8 cellular contexts compared by ENCODE assay signal in genomic region chr17:80414508-80414802, GRCh38. TPM values are rescaled to one million over a fixed set of nuclear protein-coding genes. Genes with fewer than 3 reads are reported as not detected.
DNase-seq lines count a peak whose midpoint lies in the region; FAIRE-seq and TF ChIP-seq lines count a peak whose summit lies in the region.

No MANE protein-coding gene starts in this region.

- no peak for DNase-seq in AG04449 (ENCODE audit: low read depth, low spot score)
- peak; percentile 50 for DNase-seq in H9
- no peak for DNase-seq in right atrium auricular region (ENCODE audit: low spot score)
- peak; percentile 7 for DNase-seq in small intestine
- no peak for DNase-seq in Kasumi-1 (lab: John Stamatoyannopoulos, UW)
- no peak for DNase-seq in NCI-H2029 treated with DMSO at 0.1 percent for 48 hours (lab: John Stamatoyannopoulos, UW)
- no peak for DNase-seq in activated CD4-positive, alpha-beta T cell treated with anti-CD3 and anti-CD28 coated beads for 4 hours

- H3K4ac ChIP-seq in H9 (ENCODE audit: low read depth, low read length), result no peak overlapping the region

- H3K27ac ChIP-seq in H9 (ENCODE audit: insufficient read length, low read depth, low read length), result no peak overlapping the region
- H3K27ac ChIP-seq in VCaP, result peak overlapping the region; percentile 90; the same call in 1 of the 2 replicates
- H3K27ac ChIP-seq in right atrium auricular region, result peak overlapping the region; percentile 95
- peak overlapping the region in 1 of 2 donors; percentile 97 for H3K27ac ChIP-seq in small intestine (ENCODE audit: low read depth in 1 of 2, low read length in 1 of 2)

- TF ChIP-seq CTCF in AG04449 (IDR thresholded peaks at IDR 0.05; ENCODE audit: insufficient read depth, low read length, missing control alignments) (no peak), H9 (conservative IDR thresholded peaks at IDR 0.05) (no peak), VCaP (conservative IDR thresholded peaks at IDR 0.05) (no peak), right atrium auricular region (IDR thresholded peaks at IDR 0.05) (no peak)

- H2BK20ac ChIP-seq in H9 (ENCODE audit: low read depth, low read length, poor library complexity, severe bottlenecking), result no peak overlapping the region

- no peaks in the 10 kb centered on the region; the same call in 1 of the 2 replicates for H3K4me1 ChIP-seq in H9 (ENCODE audit: insufficient read depth, low read length)
- H3K4me1 ChIP-seq in right atrium auricular region, result peaks cover 0 to 30% of the 10 kb centered on the region in 2 donors
- peaks cover 0 to 3% of the 10 kb centered on the region in 2 donors for H3K4me1 ChIP-seq in small intestine (ENCODE audit: control insufficient read depth in 2 of 2, insufficient read depth in 1 of 2, low read depth in 1 of 2, low read length in 1 of 2)

- H3K9me3 ChIP-seq in H9 (ENCODE audit: control insufficient read depth, low read depth, low read length), result no peaks in the 10 kb centered on the region
- no peaks in the 10 kb centered on the region for H3K9me3 ChIP-seq in right atrium auricular region
- H3K9me3 ChIP-seq in small intestine (ENCODE audit: control insufficient read depth, low read depth), result no peaks in the 10 kb centered on the region

- peaks cover 2 to 12% (median 12%) of the 10 kb centered on the region in 3 experiments; a peak in 3 of 7 replicates for H3K36me3 Mint-ChIP-seq in H9 (ENCODE audit: insufficient read depth in 1 of 3, low read depth in 3 of 3)

- CTCF ChIA-PET in AG04449 (lab: Yijun Ruan, JAX), result interaction anchor here (4.5 kb wide), 1 partner anchor 12 kb away, joined by 32 read pairs; no protein-coding TSS in a partner anchor

- H3K27me3 ChIP-seq in H9 (ENCODE audit: insufficient read depth, low read length) (no peaks in the 10 kb centered on the region; the same call in 1 of the 2 replicates), right atrium auricular region (no peaks in the 10 kb centered on the region), small intestine (ENCODE audit: control insufficient read depth in 2 of 2, insufficient read depth in 2 of 2, low read length in 2 of 2) (no peaks in the 10 kb centered on the region)

- H2BK12ac ChIP-seq in H9 (ENCODE audit: insufficient read length, low read depth, low read length), result no peak overlapping the region

- H3K23ac ChIP-seq in H9 (ENCODE audit: insufficient read length, low read depth, low read length), result no peak overlapping the region

- no peak overlapping the region; the same call in 1 of the 2 replicates for H3K14ac ChIP-seq in H9 (ENCODE audit: insufficient read depth, low read length)

- H2BK15ac ChIP-seq in H9 (ENCODE audit: low read depth, low read length), result no peak overlapping the region

- peaks cover 9% of the 10 kb centered on the region for H3K23me2 ChIP-seq in H9 (ENCODE audit: insufficient read length, low read depth, low read length, poor library complexity, severe bottlenecking)

- no peaks in the 10 kb centered on the region; a peak in 1 of 5 replicates for H3K9me3 Mint-ChIP-seq in H9

- no peak overlapping the region for H4K5ac ChIP-seq in H9 (ENCODE audit: insufficient read length, low read depth, low read length)

- no peak overlapping the region for H3T11ph ChIP-seq in H9 (ENCODE audit: low read length)

- peak overlapping the region; percentile 99 for H3K4me3 ChIP-seq in AG04449 (ENCODE audit: low read depth, low read length)
- peak overlapping the region; percentile 70 to 93 for H3K4me3 ChIP-seq in right atrium auricular region
- peak overlapping the region; percentile 85 to 95 for H3K4me3 ChIP-seq in small intestine (ENCODE audit: low read depth in 1 of 2, low read length in 2 of 2)

- H3K4me1 Mint-ChIP-seq in H9, result peaks cover 10 to 16% of the 10 kb centered on the region in 2 experiments

- WGBS in H9 (ENCODE audit: extremely low coverage, insufficient read length, low lambda C conversion rate), result no CpG with 5 or more reads among the region's 15 CpGs
- 1 to 4% (median 1%) methylated on average over 15 of the region's 15 CpGs for WGBS in small intestine, 3 donors

- no peaks in the 10 kb centered on the region for H3K79me2 ChIP-seq in H9 (ENCODE audit: insufficient read depth, low read length)

- no peak overlapping the region; a peak in 1 of 7 replicates for H3K27ac Mint-ChIP-seq in H9

- H3K56ac ChIP-seq in H9 (ENCODE audit: insufficient read length, low read depth, low read length), result no peak overlapping the region

- no peak overlapping the region for H2AK5ac ChIP-seq in H9 (ENCODE audit: insufficient read length, low read length)

- H4K91ac ChIP-seq in H9 (ENCODE audit: insufficient read length, low read depth, low read length), result no peak overlapping the region

- POLR2A ChIA-PET in AG04449 (lab: Yijun Ruan, JAX), result interaction anchor here (1.0 kb wide), 1 partner anchor 325 kb away, joined by 3 read pairs; no protein-coding TSS in a partner anchor

- no peak overlapping the region for H2AFZ ChIP-seq in H9 (ENCODE audit: low read length)

- H3K18ac ChIP-seq in H9 (ENCODE audit: insufficient read length, low read depth, low read length), result no peak overlapping the region

- peaks cover 37% of the 10 kb centered on the region for H3K27me3 Mint-ChIP-seq in H9 (ENCODE audit: low read depth)

- H4K8ac ChIP-seq in H9 (replicated peaks; ENCODE audit: insufficient read length, low read depth, low read length), result no peak overlapping the region

- H2BK5ac ChIP-seq in H9 (ENCODE audit: insufficient read length, low read length), result no peak overlapping the region

- H3K79me1 ChIP-seq in H9 (ENCODE audit: insufficient read depth, low read depth, low read length, poor library complexity, severe bottlenecking), result no peaks in the 10 kb centered on the region

- FAIRE-seq in small intestine (lab: Jason Lieb, UNC), result no peak

- peak overlapping the region; percentile 89 to 93 for H3K4me3 Mint-ChIP-seq in H9

- no peak overlapping the region for H2BK120ac ChIP-seq in H9 (ENCODE audit: low read depth, low read length, poor library complexity, severe bottlenecking)

- H3K4me2 ChIP-seq in H9 (ENCODE audit: insufficient read depth, insufficient read length, low read length), result peak overlapping the region; percentile 56

- no peaks in the 10 kb centered on the region for H4K20me1 ChIP-seq in H9 (ENCODE audit: control insufficient read depth, insufficient read depth, insufficient read length)

- H3K36me3 ChIP-seq in right atrium auricular region (peaks cover 14% of the 10 kb centered on the region), small intestine (ENCODE audit: control insufficient read depth in 2 of 2, insufficient read depth in 2 of 2, low read length in 2 of 2) (peaks cover 0 to 2% of the 10 kb centered on the region in 2 donors)

- H3K9ac ChIP-seq in H9 (ENCODE audit: extremely low read depth, insufficient read length, low read length), result no peak overlapping the region

RNA-seq across cellular contexts. Expression of gene ENDOV, which starts 0.5 kb away (rescaled TPM):
- total RNA-seq in H9 (2021) (14.8 and 17.1 TPM in 2 replicates), right atrium auricular region (1 to 10 TPM; 3.8 to 4.9 TPM)
- polyA plus RNA-seq in small intestine, result 10 to 100 TPM; 13.6 to 39.6 (median 33.2) TPM

Comparison
In these comparisons a context has a peak if more than half of its experiments do, and no peak if none do; other contexts are left out.
1. DNase-seq: peak in H9 (single experiment) and small intestine (single experiment); none in AG04449 (single experiment), right atrium auricular region (single experiment), Kasumi-1 (0 of 2), NCI-H2029 treated with DMSO at 0.1 percent for 48 hours (single experiment) and activated CD4-positive, alpha-beta T cell treated with anti-CD3 and anti-CD28 coated beads for 4 hours (0 of 2).
2. Peak in every context shown above with its lines, with median percentiles within 50 percentile points of each other: H3K4me3 ChIP-seq.